In genomic region chr18:8124232-8125146, GRCh38 we compare ENCODE assay signal across 20 cellular contexts.
DNase-seq lines count a peak whose midpoint lies in the region; ATAC-seq, FAIRE-seq and TF ChIP-seq lines count a peak whose summit lies in the region.
"Had no signal": no experiment of that assay in that cellular context is flagged by ENCODE, and none has a peak within 500 bp of the region (broad histone marks: within the 10 kb centered on the region; RNA-seq: fewer than 3 reads in every experiment).

No MANE protein-coding gene starts in this region.

- H3K4me1 ChIP-seq in ACC112 (ENCODE audit: control insufficient read depth, insufficient read depth, low read length, unreplicated experiment) (peaks cover 50% of the 10 kb centered on the region), H1 (replicated peaks in 1 of 4; ENCODE audit: control insufficient read depth in 3 of 4, insufficient read depth in 4 of 4, low read length in 3 of 4) (0 out of 7 replicates have a peak, but pooled peaks cover 0 to 2% (median 0%) of the 10 kb centered on the region in 4 experiments), osteoblast (ENCODE audit: insufficient read depth, low read length) (peaks cover 42% of the 10 kb centered on the region)
- H3K4me1 ChIP-seq: left ventricle myocardium inferior, right lobe of liver had no signal

- no peak overlapping the region for H4K5ac ChIP-seq in H1 (ENCODE audit: insufficient read length, low read depth, low read length)

- H3K9me3 ChIP-seq in H1 (ENCODE audit: insufficient read depth in 2 of 2, low read depth in 1 of 2, low read length in 1 of 2) (no peaks in the 10 kb centered on the region), osteoblast (ENCODE audit: low read depth, low read length) (no peaks in the 10 kb centered on the region)
- H3K9me3 ChIP-seq: left ventricle myocardium inferior, right lobe of liver, tibial artery had no signal

- H3K27ac ChIP-seq in ACC112 (ENCODE audit: low read depth, low read length) (peak overlapping the region; percentile 88), H1 (ENCODE audit: low read depth, low read length) (no peak overlapping the region), osteoblast (ENCODE audit: low read depth, low read length) (peak overlapping the region; percentile 36)
- H3K27ac ChIP-seq: left ventricle myocardium inferior, right lobe of liver, tibial artery had no signal

- H3K4me3 ChIP-seq in ACC112 (ENCODE audit: low read depth, low read length) (no peak overlapping the region), H1 (ENCODE audit: extremely low read depth in 1 of 4, insufficient read depth in 2 of 4, low read depth in 3 of 4, low read length in 4 of 4) (no peak overlapping the region), osteoblast (ENCODE audit: insufficient read depth, low read length) (no peak overlapping the region)
- H3K4me3 ChIP-seq: left ventricle myocardium inferior, right lobe of liver, tibial artery had no signal

- H3K4ac ChIP-seq in H1 (replicated peaks; ENCODE audit: insufficient read length, low read depth, low read length): no peak overlapping the region

- no peak overlapping the region for H3K9ac ChIP-seq in H1 (replicated peaks in 1 of 4; ENCODE audit: extremely low read depth in 1 of 4, low read depth in 3 of 4, low read length in 3 of 4)

- no peak overlapping the region for H2AFZ ChIP-seq in ACC112 (ENCODE audit: low read length, unreplicated experiment)
- H2AFZ ChIP-seq in H1 (ENCODE audit: low read length): no peak overlapping the region
- no peak overlapping the region for H2AFZ ChIP-seq in osteoblast (ENCODE audit: low read length)

- H3K4me2 ChIP-seq in H1 (ENCODE audit: insufficient read depth in 1 of 2, low read depth in 2 of 2, low read length in 2 of 2) (no peak overlapping the region), osteoblast (ENCODE audit: insufficient read depth, low read length) (peak overlapping the region; percentile 0)

- H3K18ac ChIP-seq in H1 (ENCODE audit: extremely low read depth, low read length): no peak overlapping the region

- H2BK12ac ChIP-seq in H1 (ENCODE audit: low read depth, low read length): no peak overlapping the region

- TF ChIP-seq CTCF in H1 (IDR thresholded peaks at IDR 0.05; ENCODE audit: control extremely low read depth in 1 of 3, insufficient read depth in 1 of 3, low read depth in 1 of 3, low read length in 3 of 3) (no peak), osteoblast (IDR thresholded peaks at IDR 0.05; ENCODE audit: extremely low read depth, low read depth, low read length) (no peak)

- H2BK5ac ChIP-seq in H1 (ENCODE audit: low read depth, low read length): no peak overlapping the region

- H4K91ac ChIP-seq in H1 (replicated peaks; ENCODE audit: insufficient read length, low read length): no peak overlapping the region

- H2BK20ac ChIP-seq in H1 (ENCODE audit: low read length): no peak overlapping the region

- H4K20me1 ChIP-seq in H1 (replicated peaks in 1 of 2; ENCODE audit: control insufficient read depth in 1 of 2, insufficient read depth in 2 of 2, low read length in 2 of 2): no peaks in the 10 kb centered on the region
- H4K20me1 ChIP-seq in osteoblast (ENCODE audit: insufficient read depth, low read length): no peaks in the 10 kb centered on the region

- H4K8ac ChIP-seq in H1 (ENCODE audit: extremely low read depth, insufficient read depth, low read length): no peak overlapping the region

- no peak overlapping the region for H3K23ac ChIP-seq in H1 (ENCODE audit: insufficient read length)

- no peaks in the 10 kb centered on the region for H3K23me2 ChIP-seq in H1 (ENCODE audit: low read depth, low read length)

- POLR2A ChIA-PET in H1 (lab: Charles Lee; ENCODE audit: partially characterized antibody): no interaction called here

- ATAC-seq in GM18505 (IDR thresholded peaks at IDR 0.05; ENCODE audit: unreplicated experiment) (no peak), HG03521 (IDR thresholded peaks at IDR 0.05; ENCODE audit: unreplicated experiment) (no peak)
- ATAC-seq: activated T-helper 17 cell treated with anti-CD3 and anti-CD28 coated beads, Interleukin-2, amount 50 U/mL, for 72 hours; right lobe of liver; stimulated activated naive CD8-positive, alpha-beta T cell treated with anti-CD3 and anti-CD28 coated beads, Interleukin-15, amount 100 ng/mL, for 72 hours had no signal

- no peak for FAIRE-seq in RCC 7860 (lab: Jason Lieb, UNC)
- no peak for FAIRE-seq in H1 (lab: Jason Lieb, UNC)

- no peak overlapping the region for H3K14ac ChIP-seq in H1 (ENCODE audit: insufficient read length)

- H2BK120ac ChIP-seq in H1 (replicated peaks; ENCODE audit: low read depth, low read length): no peak overlapping the region

- TF ChIP-seq EP300 in H1 (IDR thresholded peaks at IDR 0.05; ENCODE audit: borderline replicate concordance in 1 of 2, low read depth in 2 of 2, low read length in 2 of 2): no peak

- H2AK5ac ChIP-seq in H1 (ENCODE audit: low read depth, low read length): 0 out of 2 replicates have a peak overlapping the region, but pooled peaks have one; percentile 41

- no peak for TF ChIP-seq POLR2A in H1 (IDR thresholded peaks at IDR 0.05; ENCODE audit: control extremely low read depth in 1 of 2, low read depth in 2 of 2, low read length in 2 of 2)
- TF ChIP-seq POLR2A in GM18505 (IDR thresholded peaks at IDR 0.05; ENCODE audit: borderline replicate concordance, extremely low read depth, insufficient read depth, insufficient read length): no peak

- TF ChIP-seq RAD21 in H1 (IDR thresholded peaks at IDR 0.05 in 1 of 2, conservative IDR thresholded peaks at IDR 0.05 in 1 of 2; ENCODE audit: low read depth in 2 of 2, low read length in 2 of 2): no peak

- CTCF ChIA-PET in H1 (lab: Charles Lee; ENCODE audit: partially characterized antibody): no interaction called here

- H3K36me3 ChIP-seq in ACC112 (ENCODE audit: insufficient read depth, low read length): no peaks in the 10 kb centered on the region
- H3K36me3 ChIP-seq in H1 (ENCODE audit: control insufficient read depth in 2 of 4, insufficient read depth in 4 of 4, low read length in 3 of 4): no peaks in the 10 kb centered on the region
- H3K36me3 ChIP-seq in osteoblast (ENCODE audit: insufficient read depth, low read length): no peaks in the 10 kb centered on the region
- H3K36me3 ChIP-seq: right lobe of liver, tibial artery had no signal

- no peak overlapping the region for H2BK15ac ChIP-seq in H1 (ENCODE audit: low read length)

- no peaks in the 10 kb centered on the region for H3K27me3 ChIP-seq in ACC112 (ENCODE audit: insufficient read depth, low read length)
- no peaks in the 10 kb centered on the region for H3K27me3 ChIP-seq in H1 (replicated peaks in 1 of 4; ENCODE audit: control insufficient read depth in 3 of 4, extremely low read depth in 1 of 4, insufficient read depth in 3 of 4, low read length in 3 of 4)
- H3K27me3 ChIP-seq in osteoblast (ENCODE audit: insufficient read depth, low read length): no peaks in the 10 kb centered on the region
- H3K27me3 ChIP-seq: right lobe of liver, tibial artery had no signal

- no peaks in the 10 kb centered on the region for H3K79me1 ChIP-seq in H1 (ENCODE audit: low read depth, low read length)

- H3K79me2 ChIP-seq in ACC112 (ENCODE audit: control insufficient read depth, insufficient read depth, low read length, unreplicated experiment): no peaks in the 10 kb centered on the region
- H3K79me2 ChIP-seq in H1 (ENCODE audit: control insufficient read depth in 1 of 2, insufficient read depth in 2 of 2, low read length in 2 of 2): no peaks in the 10 kb centered on the region
- H3K79me2 ChIP-seq in osteoblast (ENCODE audit: insufficient read depth, low read length): no peaks in the 10 kb centered on the region

- no peak overlapping the region for H3K56ac ChIP-seq in H1 (replicated peaks; ENCODE audit: insufficient read length, low read depth, low read length)

- WGBS in H1 (ENCODE audit: extremely low coverage in 1 of 2, insufficient coverage in 1 of 2, insufficient read length in 1 of 2, insufficient replicate concordance in 2 of 2, low coverage in 1 of 2, low lambda C conversion rate in 2 of 2, missing lambda C conversion rate in 1 of 2), 2 experiments: 77% methylated on average over 7 of the region's 7 CpGs; no CpG with 5 or more reads in 1 of the 2 experiments

- DNase-seq in RCC 7860 (ENCODE audit: low spot score) (peak; percentile 35), H1 (ENCODE audit: low read depth in 1 of 2, low spot score in 2 of 2) (no peak), osteoblast (ENCODE audit: insufficient read length, low spot score, missing footprints) (no peak), NCI-H2227 treated with DMSO at 0.1 percent for 48 hours (lab: John Stamatoyannopoulos, UW) (no peak), GOT3 (lab: John Stamatoyannopoulos, UW) (no peak)
- DNase-seq: activated B cell treated with CpG ODN at 0.5 μM for 24 hours; anterior cingulate cortex; DMS79 treated with DMSO at 0.1 percent for 48 hours; erythroblast; left ventricle myocardium inferior; NCI-H1092 treated with DMSO at 0.1 percent for 48 hours; NCI-H1930; nephron progenitor cell; right lobe of liver; stimulated activated naive CD8-positive, alpha-beta T cell treated with anti-CD3 and anti-CD28 coated beads, Interleukin-15, amount 100 ng/mL, for 72 hours; tibial artery had no signal

TF ChIP-seq in H1, 55 proteins besides CTCF, POLR2A, EP300 and RAD21:
- TF ChIP-seq RXRA (IDR thresholded peaks at IDR 0.05; ENCODE audit: insufficient read depth, low read depth, low read length): no peak
- TF ChIP-seq CBX5 (IDR thresholded peaks at IDR 0.05; ENCODE audit: low read depth, low read length): no peak
- no peak for TF ChIP-seq SIRT6 (IDR thresholded peaks at IDR 0.05; ENCODE audit: low read length)
TF ChIP-seq in H1: peak in this region for 0.
